ENCODE assay signal across 8 cellular contexts in genomic region chr9:133351908-133352634, GRCh38. TPM values are rescaled to one million over a fixed set of nuclear protein-coding genes. Genes with fewer than 3 reads are reported as not detected.
DNase-seq lines count a peak whose midpoint lies in the region; ATAC-seq and TF ChIP-seq lines count a peak whose summit lies in the region.

No MANE protein-coding gene starts in this region.

- DNase-seq in GM23248 = peak; percentile 78
- DNase-seq in RPMI8226 = peak; percentile 66
- DNase-seq in cardiac fibroblast (ENCODE audit: low read depth in 2 of 2) = peak; percentile 70 to 81
- DNase-seq in tibial nerve (ENCODE audit: low spot score in 2 of 2) = no peak
- no peak for DNase-seq in coronary artery (ENCODE audit: low spot score)

- H3K4me3 ChIP-seq in GM23248 = no peak overlapping the region
- H3K4me3 ChIP-seq in cardiac fibroblast (replicated peaks in 1 of 2; ENCODE audit: low read depth in 2 of 2, low read length in 2 of 2) = no peak overlapping the region
- no peak overlapping the region for H3K4me3 ChIP-seq in tibial nerve
- H3K4me3 ChIP-seq in coronary artery = no peak overlapping the region

- in situ Hi-C loops in GM23248 (cut with MboI) = no loop called here

- H3K36me3 Mint-ChIP-seq in nephron (ENCODE audit: low read depth) = peaks cover 47% of the 10 kb centered on the region

- no peaks in the 10 kb centered on the region for H3K27me3 Mint-ChIP-seq in nephron (ENCODE audit: low read depth)

- no peaks in the 10 kb centered on the region for H3K9me2 ChIP-seq in GM23248 (ENCODE audit: insufficient read depth)

- TF ChIP-seq CTCF in C4-2B (conservative IDR thresholded peaks at IDR 0.05) (peak; percentile 84), cardiac fibroblast (IDR thresholded peaks at IDR 0.05; ENCODE audit: low read depth, low read length) (peak; percentile 78), nephron (IDR thresholded peaks at IDR 0.05; ENCODE audit: unreplicated experiment in 3 of 3) (peak in 2 of 3 experiments; percentile 26 to 45), tibial nerve (IDR thresholded peaks at IDR 0.05) (peak in 2 of 5 experiments; percentile 12 to 20), coronary artery (IDR thresholded peaks at IDR 0.05) (no peak)

- WGBS in GM23248 (ENCODE audit: low coverage in 1 of 2, low lambda C conversion rate in 2 of 2, missing lambda C conversion rate in 2 of 2), 2 experiments = 78 to 82% methylated on average over 14 of the region's 14 CpGs
- WGBS in tibial nerve, 2 donors = 71 to 75% methylated on average over 14 of the region's 14 CpGs

- H3K27me3 ChIP-seq in GM23248 (replicated peaks; ENCODE audit: insufficient read depth) (no peaks in the 10 kb centered on the region), tibial nerve (no peaks in the 10 kb centered on the region)

- TF ChIP-seq EP300 in tibial nerve (IDR thresholded peaks at IDR 0.05) = no peak

- H3K36me3 ChIP-seq in GM23248 (ENCODE audit: low read depth) = peaks cover 38% of the 10 kb centered on the region
- peaks cover 0 to 58% (median 27%) of the 10 kb centered on the region in 3 donors for H3K36me3 ChIP-seq in tibial nerve

- no peak overlapping the region for H3K9ac ChIP-seq in GM23248

- peak overlapping the region; percentile 25 to 77 (median 62) for H3K4me3 Mint-ChIP-seq in nephron

- H3K79me2 ChIP-seq in GM23248 (ENCODE audit: insufficient read depth) = peaks cover 57% of the 10 kb centered on the region

- H3K4me1 Mint-ChIP-seq in nephron = peaks cover 19% of the 10 kb centered on the region

- H3K4me1 ChIP-seq in GM23248 (ENCODE audit: insufficient read depth) (peaks cover 20% of the 10 kb centered on the region), tibial nerve (peaks cover 0 to 54% (median 28%) of the 10 kb centered on the region in 4 donors)

- peak overlapping the region in 1 of 3 experiments; percentile 38 for H3K27ac Mint-ChIP-seq in nephron

- peaks cover 67% of the 10 kb centered on the region for H3F3A ChIP-seq in GM23248 (ENCODE audit: insufficient read depth)

- H3K4me2 ChIP-seq in GM23248 (ENCODE audit: unreplicated experiment) = no peak overlapping the region

- TF ChIP-seq POLR2A in tibial nerve (IDR thresholded peaks at IDR 0.05) = no peak

- no peak for ATAC-seq in HG03520 (IDR thresholded peaks at IDR 0.05; ENCODE audit: unreplicated experiment)

- H3K9me3 ChIP-seq in GM23248 (ENCODE audit: low read depth) (no peaks in the 10 kb centered on the region), tibial nerve (no peaks in the 10 kb centered on the region)

- no peak overlapping the region for H2AFZ ChIP-seq in GM23248

- H4K20me1 ChIP-seq in GM23248 (ENCODE audit: insufficient read depth) = no peaks in the 10 kb centered on the region

- H3K27ac ChIP-seq in C4-2B = no peak overlapping the region; the same call in 1 of the 2 replicates
- peak overlapping the region; percentile 40 for H3K27ac ChIP-seq in GM23248
- peak overlapping the region in 1 of 4 donors; percentile 44 for H3K27ac ChIP-seq in tibial nerve
- no peak overlapping the region for H3K27ac ChIP-seq in coronary artery

- H3K9me3 Mint-ChIP-seq in nephron = no peaks in the 10 kb centered on the region

RNA-seq across cellular contexts. Expression of gene RPL7A, which starts 4.1 kb away (rescaled TPM):
- 1,262 and 1,382 TPM in 2 replicates for total RNA-seq in GM23248 (2014; rRNA removed; shearing (Covaris generic))
- polyA plus RNA-seq in GM23248 (2016; fragmentation: Nextera tagmentation; extraction: Ambion mirVana) = 437 and 458 TPM in 2 replicates
- total RNA-seq in tibial nerve = 1,000 to 10,000 TPM; 1,757 to 2,575 (median 2,004) TPM

RNA-seq across cellular contexts. Expression of gene MED22, which starts 4.1 kb away (rescaled TPM):
- 24.4 and 28.6 TPM in 2 replicates for total RNA-seq in GM23248 (2014; rRNA removed; shearing (Covaris generic))
- 14.1 and 14.5 TPM in 2 replicates for polyA plus RNA-seq in GM23248 (2016; fragmentation: Nextera tagmentation; extraction: Ambion mirVana)
- 10 to 100 TPM; 29.3 to 63.6 (median 39.2) TPM for total RNA-seq in tibial nerve

RNA-seq across cellular contexts. Expression of gene SURF1, which starts 4.2 kb away (rescaled TPM):
- total RNA-seq in GM23248 (2014; rRNA removed; shearing (Covaris generic)) = 27.7 and 29.1 TPM in 2 replicates
- polyA plus RNA-seq in GM23248 (2016; fragmentation: Nextera tagmentation; extraction: Ambion mirVana) = 57.4 and 62.9 TPM in 2 replicates
- 10 to 100 TPM; 35.0 to 59.4 (median 41.6) TPM for total RNA-seq in tibial nerve

RNA-seq across cellular contexts. Expression of gene SURF2, which starts 4.3 kb away (rescaled TPM):
- 6.3 and 14.8 TPM in 2 replicates for total RNA-seq in GM23248 (2014; rRNA removed; shearing (Covaris generic))
- polyA plus RNA-seq in GM23248 (2016; fragmentation: Nextera tagmentation; extraction: Ambion mirVana) = 23.4 and 24.4 TPM in 2 replicates
- 10 to 100 TPM; 12.2 to 24.3 (median 23.0) TPM for total RNA-seq in tibial nerve

RNA-seq across cellular contexts. Expression of gene SURF6, which starts 16.1 kb away (rescaled TPM):
- total RNA-seq in GM23248 (2014; rRNA removed; shearing (Covaris generic)) = 10.8 and 18.2 TPM in 2 replicates
- polyA plus RNA-seq in GM23248 (2016; fragmentation: Nextera tagmentation; extraction: Ambion mirVana) = 13.4 and 14.8 TPM in 2 replicates
- 10 to 100 TPM; 21.6 to 36.3 (median 31.5) TPM for total RNA-seq in tibial nerve

Comparison
In these comparisons a context has a peak if more than half of its experiments do, and no peak if none do; other contexts are left out.
1. DNase-seq: peak in GM23248 (single experiment), RPMI8226 (single experiment) and cardiac fibroblast (2 of 2); none in tibial nerve (0 of 2) and coronary artery (single experiment).